In genomic region chr14:69767369-69767999, GRCh38 we compare ENCODE assay signal across 8 cellular contexts. TPM values are rescaled to one million over a fixed set of nuclear protein-coding genes. Genes with fewer than 3 reads are reported as not detected.
A peak's percentile ranks its signal among the peaks of the same experiment; 100 is the strongest.
DNase-seq lines count a peak whose midpoint lies in the region; ATAC-seq and TF ChIP-seq lines count a peak whose summit lies in the region.

No MANE protein-coding gene starts in this region.

- H3K9me3 ChIP-seq in ectodermal cell (ENCODE audit: control insufficient read depth, low read length), result no peaks in the 10 kb centered on the region
- H3K9me3 ChIP-seq in lung (ENCODE audit: control insufficient read depth in 2 of 2, insufficient read depth in 1 of 2, low read length in 1 of 2), result no peaks in the 10 kb centered on the region

- WGBS in ectodermal cell, 2 experiments, result 1% methylated on average over 54 of the region's 54 CpGs
- WGBS in lung, 2 donors, result 0% methylated on average over 54 of the region's 54 CpGs

- peak overlapping the region; percentile 97 for H3K27ac ChIP-seq in HL-60 (replicated peaks)
- H3K27ac ChIP-seq in ectodermal cell (ENCODE audit: insufficient read depth, low read depth, low read length, poor library complexity, severe bottlenecking), result peak overlapping the region; percentile 100
- peak overlapping the region; percentile 96 to 100 for H3K27ac ChIP-seq in lung (ENCODE audit: low read depth in 1 of 2, low read length in 1 of 2)

- H3K27me3 ChIP-seq in HL-60 (ENCODE audit: insufficient read depth, poor library complexity, severe bottlenecking) (no peaks in the 10 kb centered on the region), ectodermal cell (ENCODE audit: control insufficient read depth, insufficient read depth, low read length, poor library complexity, severe bottlenecking) (no peaks in the 10 kb centered on the region), lung (ENCODE audit: control insufficient read depth, insufficient read depth) (no peaks in the 10 kb centered on the region)

- H3K27me3 Mint-ChIP-seq in activated CD8-positive, alpha-beta T cell treated with anti-CD3 and anti-CD28 coated beads, Interleukin-2, amount 10 ng/mL, durations not matched to agents 7 days and 5 days (ENCODE audit: low read depth), result no peaks in the 10 kb centered on the region

- ATAC-seq in GM19463 (IDR thresholded peaks at IDR 0.05; ENCODE audit: unreplicated experiment), result peak; percentile 62
- peak; percentile 68 for ATAC-seq in activated CD8-positive, alpha-beta T cell treated with anti-CD3 and anti-CD28 coated beads, Interleukin-2, amount 10 ng/mL, durations not matched to agents 7 days and 5 days
- peak; percentile 88 for ATAC-seq in lung (ENCODE audit: insufficient read depth, low FRiP score)

- TF ChIP-seq CTCF in HL-60 (IDR thresholded peaks at IDR 0.05; ENCODE audit: insufficient read depth, low read length), result no peak
- TF ChIP-seq CTCF in lung (IDR thresholded peaks at IDR 0.05; ENCODE audit: control extremely low read depth, extremely low read depth), result no peak

- H3K9me3 Mint-ChIP-seq in activated CD8-positive, alpha-beta T cell treated with anti-CD3 and anti-CD28 coated beads, Interleukin-2, amount 10 ng/mL, durations not matched to agents 7 days and 5 days (ENCODE audit: insufficient read depth), result peaks cover 12% of the 10 kb centered on the region

- POLR2A ChIA-PET in activated CD8-positive, alpha-beta T cell treated with anti-CD3 and anti-CD28 coated beads, Interleukin-2, amount 10 ng/mL, durations not matched to agents 7 days and 5 days (lab: Charles Lee), result interaction anchor here (0.6 to 3.3 kb wide), 27 partner anchors 9 to 1204 kb away, joined by 3 to 27 read pairs (median 4); partner anchors contain the start of genes MAP3K9 and SUSD6

- H3K4me3 ChIP-seq in HL-60 (replicated peaks; ENCODE audit: insufficient read depth, low read length), result peak overlapping the region; percentile 63
- H3K4me3 ChIP-seq in ectodermal cell (ENCODE audit: insufficient read depth, low read depth, low read length), result peak overlapping the region; percentile 100
- peak overlapping the region; percentile 96 for H3K4me3 ChIP-seq in lung

- peak overlapping the region; percentile 98 for H3K4me3 Mint-ChIP-seq in activated CD8-positive, alpha-beta T cell treated with anti-CD3 and anti-CD28 coated beads, Interleukin-2, amount 10 ng/mL, durations not matched to agents 7 days and 5 days

- peaks cover 61% of the 10 kb centered on the region for H3K36me3 Mint-ChIP-seq in activated CD8-positive, alpha-beta T cell treated with anti-CD3 and anti-CD28 coated beads, Interleukin-2, amount 10 ng/mL, durations not matched to agents 7 days and 5 days (ENCODE audit: low read depth)

- peak; percentile 98 for DNase-seq in CD1c-positive myeloid dendritic cell (ENCODE audit: extremely low spot score)
- DNase-seq in HL-60 (ENCODE audit: low read depth in 1 of 2, low spot score in 1 of 2), result peak; percentile 33 to 77
- DNase-seq in NCI-H82 treated with DMSO at 0.1 percent for 48 hours (lab: John Stamatoyannopoulos, UW; ENCODE audit: unreplicated experiment), result peak; percentile 54
- DNase-seq in activated CD8-positive, alpha-beta T cell treated with anti-CD3 and anti-CD28 coated beads, Interleukin-2, amount 10 ng/mL, durations not matched to agents 7 days and 5 days, result peak; percentile 92
- peak; percentile 91 for DNase-seq in lung (ENCODE audit: low spot score)
- peak; percentile 64 to 85 (median 78) for DNase-seq in stimulated activated CD4-positive, alpha-beta T cell treated with anti-CD3 and anti-CD28 coated beads, TNF-alpha, amount 100 ng/mL, for 1 hour (ENCODE audit: low read depth in 3 of 3, low spot score in 1 of 3)

- CTCF ChIA-PET in activated CD8-positive, alpha-beta T cell treated with anti-CD3 and anti-CD28 coated beads, Interleukin-2, amount 10 ng/mL, durations not matched to agents 7 days and 5 days (lab: Charles Lee), result interaction anchor here (0.9 to 1.5 kb wide), 4 partner anchors 9 to 163 kb away, joined by 3 read pairs; no protein-coding TSS in a partner anchor

- H3K4me1 ChIP-seq in ectodermal cell (ENCODE audit: control insufficient read depth, insufficient read depth, low read length) (peaks cover 15% of the 10 kb centered on the region), lung (ENCODE audit: control insufficient read depth in 2 of 2, insufficient read depth in 2 of 2, low read length in 2 of 2) (peaks cover 9 to 20% of the 10 kb centered on the region in 2 donors)

- H3K36me3 ChIP-seq in ectodermal cell (ENCODE audit: control insufficient read depth, insufficient read depth, low read length), result peaks cover 42% of the 10 kb centered on the region
- H3K36me3 ChIP-seq in lung (ENCODE audit: control insufficient read depth in 2 of 2, insufficient read depth in 2 of 2, low read length in 2 of 2), result peaks cover 21 to 32% of the 10 kb centered on the region in 2 donors

- peaks cover 60% of the 10 kb centered on the region for H3K4me1 Mint-ChIP-seq in activated CD8-positive, alpha-beta T cell treated with anti-CD3 and anti-CD28 coated beads, Interleukin-2, amount 10 ng/mL, durations not matched to agents 7 days and 5 days (ENCODE audit: low read depth)

- peak overlapping the region; percentile 100 for H3K27ac Mint-ChIP-seq in activated CD8-positive, alpha-beta T cell treated with anti-CD3 and anti-CD28 coated beads, Interleukin-2, amount 10 ng/mL, durations not matched to agents 7 days and 5 days

RNA-seq across cellular contexts. Expression of gene SRSF5, which starts 0.5 kb away (rescaled TPM):
- total RNA-seq in activated CD8-positive, alpha-beta T cell treated with anti-CD3 and anti-CD28 coated beads, Interleukin-2, amount 10 ng/mL, durations not matched to agents 7 days and 5 days, result 100 to 1,000 TPM; 283 to 301 TPM
- polyA plus RNA-seq in ectodermal cell (2013, experiment 1 of 4), result 455 TPM
- polyA plus RNA-seq in ectodermal cell (2013, experiment 2 of 4), result 517 TPM
- 452 TPM for polyA plus RNA-seq in ectodermal cell (2013, experiment 3 of 4)
- polyA plus RNA-seq in ectodermal cell (2013, experiment 4 of 4), result 529 TPM
- total RNA-seq in lung, result 100 to 1,000 TPM; 224 to 419 TPM
- polyA plus RNA-seq in lung, result 100 to 1,000 TPM; 239 to 334 TPM

RNA-seq across cellular contexts. Expression of gene SLC10A1, which starts 29.6 kb away (rescaled TPM):
- not detected for total RNA-seq in activated CD8-positive, alpha-beta T cell treated with anti-CD3 and anti-CD28 coated beads, Interleukin-2, amount 10 ng/mL, durations not matched to agents 7 days and 5 days
- polyA plus RNA-seq in ectodermal cell (2013, experiment 1 of 4), result not detected
- polyA plus RNA-seq in ectodermal cell (2013, experiment 2 of 4), result not detected
- polyA plus RNA-seq in ectodermal cell (2013, experiment 3 of 4), result not detected
- polyA plus RNA-seq in ectodermal cell (2013, experiment 4 of 4), result not detected
- not detected for total RNA-seq in lung
- not detected for polyA plus RNA-seq in lung

Comparison
In these comparisons a context has a peak if more than half of its experiments do, and no peak if none do; other contexts are left out.
1. Peak in every context shown above with its lines: DNase-seq, ATAC-seq, H3K4me3 ChIP-seq and H3K27ac ChIP-seq.